In genomic region chr5:125061726-125062125, GRCh38 we compare ENCODE assay signal across 10 cellular contexts.
"Had no signal": no experiment of that assay in that cellular context is flagged by ENCODE, and none has a peak within 500 bp of the region (broad histone marks: within the 10 kb centered on the region; RNA-seq: fewer than 3 reads in every experiment).

No MANE protein-coding gene starts in this region.

- H3K36me3 ChIP-seq: HAP-1 had no signal

- DNase-seq: GM23248, GOT3, H7, HFFc6, KBM-7 had no signal

- H3K4me3 ChIP-seq: GM23248, HAP-1 had no signal

- FAIRE-seq: HepG2, HTR-8/SVneo had no signal

- H3K9ac ChIP-seq: GM23248, KMS-11 had no signal

- H3K9me3 ChIP-seq: HAP-1 had no signal

- H3K27ac ChIP-seq: GM23248, KMS-11 had no signal

- H3K4me2 ChIP-seq: KMS-11 had no signal

- ATAC-seq: HCT116, HepG2 had no signal
